Comparison of ENCODE assay signal across 8 cellular contexts in genomic region chr20:6769953-6770831, GRCh38. TPM values are rescaled to one million over a fixed set of nuclear protein-coding genes. Genes with fewer than 3 reads are reported as not detected.
A peak's percentile ranks its signal among the peaks of the same experiment; 100 is the strongest.
DNase-seq lines count a peak whose midpoint lies in the region; ATAC-seq and TF ChIP-seq lines count a peak whose summit lies in the region.

No MANE protein-coding gene starts in this region.

- H3K4me3 Mint-ChIP-seq in GM23338: peak overlapping the region; percentile 78
- no peak overlapping the region for H3K4me3 Mint-ChIP-seq in activated naive CD8-positive, alpha-beta T cell treated with anti-CD3 and anti-CD28 coated beads for 36 hours
- no peak overlapping the region for H3K4me3 Mint-ChIP-seq in activated CD4-positive, alpha-beta memory T cell treated with anti-CD3 and anti-CD28 coated beads, Interleukin-2, amount 10 ng/mL, durations not matched to agents 7 days and 5 days

- no peak overlapping the region for H3K27ac Mint-ChIP-seq in GM23338
- no peak overlapping the region for H3K27ac Mint-ChIP-seq in activated naive CD8-positive, alpha-beta T cell treated with anti-CD3 and anti-CD28 coated beads for 36 hours
- H3K27ac Mint-ChIP-seq in activated CD4-positive, alpha-beta memory T cell treated with anti-CD3 and anti-CD28 coated beads, Interleukin-2, amount 10 ng/mL, durations not matched to agents 7 days and 5 days: no peak overlapping the region

- POLR2A ChIA-PET in activated CD4-positive, alpha-beta memory T cell treated with anti-CD3 and anti-CD28 coated beads, Interleukin-2, amount 10 ng/mL, durations not matched to agents 7 days and 5 days (lab: Charles Lee): no interaction called here

- intact Hi-C loops in sciatic nerve (cut with DNase I): no loop called here

- H3K4me1 ChIP-seq in GM23338 (ENCODE audit: insufficient read depth): peaks cover 34% of the 10 kb centered on the region

- peaks cover 25% of the 10 kb centered on the region for H3K4me1 Mint-ChIP-seq in GM23338
- H3K4me1 Mint-ChIP-seq in activated naive CD8-positive, alpha-beta T cell treated with anti-CD3 and anti-CD28 coated beads for 36 hours: no peaks in the 10 kb centered on the region
- no peaks in the 10 kb centered on the region for H3K4me1 Mint-ChIP-seq in activated CD4-positive, alpha-beta memory T cell treated with anti-CD3 and anti-CD28 coated beads, Interleukin-2, amount 10 ng/mL, durations not matched to agents 7 days and 5 days

- in situ Hi-C loops in brain microvascular endothelial cell (cut with HindIII; ENCODE audit: low pct_ligation_motif_present, low sequenced_read_pairs): no loop called here

- no peaks in the 10 kb centered on the region for H3K9me3 Mint-ChIP-seq in GM23338
- no peaks in the 10 kb centered on the region for H3K9me3 Mint-ChIP-seq in activated naive CD8-positive, alpha-beta T cell treated with anti-CD3 and anti-CD28 coated beads for 36 hours
- no peaks in the 10 kb centered on the region for H3K9me3 Mint-ChIP-seq in activated CD4-positive, alpha-beta memory T cell treated with anti-CD3 and anti-CD28 coated beads, Interleukin-2, amount 10 ng/mL, durations not matched to agents 7 days and 5 days

- H3K36me3 Mint-ChIP-seq in GM23338 (ENCODE audit: low read depth): peaks cover 10% of the 10 kb centered on the region; the same call in 2 of the 3 replicates
- H3K36me3 Mint-ChIP-seq in activated naive CD8-positive, alpha-beta T cell treated with anti-CD3 and anti-CD28 coated beads for 36 hours: no peaks in the 10 kb centered on the region
- no peaks in the 10 kb centered on the region for H3K36me3 Mint-ChIP-seq in activated CD4-positive, alpha-beta memory T cell treated with anti-CD3 and anti-CD28 coated beads, Interleukin-2, amount 10 ng/mL, durations not matched to agents 7 days and 5 days (ENCODE audit: low read depth)

- ATAC-seq in GM23338 (peak; percentile 48), sciatic nerve (peak; percentile 33)

- H3K27ac ChIP-seq in GM23338 (ENCODE audit: low read depth) (no peak overlapping the region), brain microvascular endothelial cell (no peak overlapping the region)

- H3K4me3 ChIP-seq in GM23338 (peak overlapping the region; percentile 81), brain microvascular endothelial cell (ENCODE audit: low read depth, low read length) (peak overlapping the region; percentile 72)

- H3K79me2 ChIP-seq in GM23338 (replicated peaks; ENCODE audit: insufficient read depth): no peaks in the 10 kb centered on the region

- H3F3A ChIP-seq in GM23338 (replicated peaks; ENCODE audit: low read depth): 0 out of 2 replicates have a peak, but pooled peaks cover 4% of the 10 kb centered on the region

- peak overlapping the region; percentile 98 for H3K4me2 ChIP-seq in GM23338

- H2AFZ ChIP-seq in GM23338: peak overlapping the region; percentile 97

- H3K27me3 ChIP-seq in GM23338 (ENCODE audit: insufficient read depth): peaks cover 61% of the 10 kb centered on the region
- no peaks in the 10 kb centered on the region for H3K27me3 ChIP-seq in brain microvascular endothelial cell (replicated peaks)

- peak; percentile 63 for DNase-seq in GM23338 (ENCODE audit: low spot score)
- DNase-seq in brain microvascular endothelial cell: peak; percentile 14
- DNase-seq in iPS-NIHi11 (ENCODE audit: low spot score): peak; percentile 36
- peak; percentile 69 for DNase-seq in sciatic nerve (ENCODE audit: low spot score)
- DNase-seq in stimulated activated naive CD4-positive, alpha-beta T cell treated with Interleukin-2 at 50 U/mL for 16 hours (lab: John Stamatoyannopoulos, UW): no peak
- DNase-seq in NCI-H524 treated with DMSO at 0.1 percent for 48 hours (lab: John Stamatoyannopoulos, UW): no peak
- DNase-seq in activated naive CD8-positive, alpha-beta T cell treated with anti-CD3 and anti-CD28 coated beads for 36 hours: no peak
- DNase-seq in activated CD4-positive, alpha-beta memory T cell treated with anti-CD3 and anti-CD28 coated beads, Interleukin-2, amount 10 ng/mL, durations not matched to agents 7 days and 5 days: no peak

- peaks cover 5% of the 10 kb centered on the region; the same call in 1 of the 2 replicates for H4K20me1 ChIP-seq in GM23338 (replicated peaks; ENCODE audit: insufficient read depth)

- TF ChIP-seq CTCF in GM23338 (conservative IDR thresholded peaks at IDR 0.05; ENCODE audit: low read depth in 2 of 2) (no peak), brain microvascular endothelial cell (IDR thresholded peaks at IDR 0.05; ENCODE audit: low read depth, low read length, missing control alignments) (no peak)

- no peaks in the 10 kb centered on the region for H3K36me3 ChIP-seq in GM23338 (ENCODE audit: insufficient read depth)
- H3K36me3 ChIP-seq in brain microvascular endothelial cell (replicated peaks): no peaks in the 10 kb centered on the region

- CTCF ChIA-PET in activated CD4-positive, alpha-beta memory T cell treated with anti-CD3 and anti-CD28 coated beads, Interleukin-2, amount 10 ng/mL, durations not matched to agents 7 days and 5 days (lab: Charles Lee): no interaction called here

- H3K9me2 ChIP-seq in GM23338 (ENCODE audit: insufficient read depth): no peaks in the 10 kb centered on the region

- H3K27me3 Mint-ChIP-seq in GM23338 (ENCODE audit: insufficient read depth, low read depth, poor library complexity): peaks cover 26% of the 10 kb centered on the region
- H3K27me3 Mint-ChIP-seq in activated naive CD8-positive, alpha-beta T cell treated with anti-CD3 and anti-CD28 coated beads for 36 hours: peaks cover 71% of the 10 kb centered on the region
- H3K27me3 Mint-ChIP-seq in activated CD4-positive, alpha-beta memory T cell treated with anti-CD3 and anti-CD28 coated beads, Interleukin-2, amount 10 ng/mL, durations not matched to agents 7 days and 5 days: peaks cover 30% of the 10 kb centered on the region

TF ChIP-seq in GM23338, 12 proteins besides CTCF, POLR2A, EP300 and RAD21:
- 0 out of 2 replicates have a peak, but pooled peaks have one; percentile 13 for TF ChIP-seq CREB1 (CRISPR knock-in tag; IDR thresholded peaks at IDR 0.05; ENCODE audit: low read depth)
- TF ChIP-seq ZNF331 (CRISPR knock-in tag; IDR thresholded peaks at IDR 0.05; ENCODE audit: low read depth): no peak

RNA-seq across cellular contexts. Expression of gene BMP2, which starts 2.7 kb away (rescaled TPM):
- total RNA-seq in GM23338 (2014; rRNA removed; shearing (Covaris generic)): 1.0 and 1.5 TPM in 2 replicates
- polyA plus RNA-seq in GM23338 (2016; fragmentation: Nextera tagmentation; extraction: Ambion mirVana): 0.73 and 0.92 TPM in 2 replicates
- total RNA-seq in sciatic nerve: 6.1 TPM
- not detected for total RNA-seq in activated naive CD8-positive, alpha-beta T cell treated with anti-CD3 and anti-CD28 coated beads for 36 hours
- not detected for total RNA-seq in activated CD4-positive, alpha-beta memory T cell treated with anti-CD3 and anti-CD28 coated beads, Interleukin-2, amount 10 ng/mL, durations not matched to agents 7 days and 5 days

Comparison
In these comparisons a context has a peak if more than half of its experiments do, and no peak if none do; other contexts are left out.
1. DNase-seq: peak in GM23338 (single experiment), brain microvascular endothelial cell (single experiment), iPS-NIHi11 (single experiment) and sciatic nerve (single experiment); none in stimulated activated naive CD4-positive, alpha-beta T cell treated with Interleukin-2 at 50 U/mL for 16 hours (single experiment), NCI-H524 treated with DMSO at 0.1 percent for 48 hours (single experiment), activated naive CD8-positive, alpha-beta T cell treated with anti-CD3 and anti-CD28 coated beads for 36 hours (single experiment) and activated CD4-positive, alpha-beta memory T cell treated with anti-CD3 and anti-CD28 coated beads, Interleukin-2, amount 10 ng/mL, durations not matched to agents 7 days and 5 days (single experiment).